22 cellular contexts compared by ENCODE assay signal in the genomic region with DNA sequence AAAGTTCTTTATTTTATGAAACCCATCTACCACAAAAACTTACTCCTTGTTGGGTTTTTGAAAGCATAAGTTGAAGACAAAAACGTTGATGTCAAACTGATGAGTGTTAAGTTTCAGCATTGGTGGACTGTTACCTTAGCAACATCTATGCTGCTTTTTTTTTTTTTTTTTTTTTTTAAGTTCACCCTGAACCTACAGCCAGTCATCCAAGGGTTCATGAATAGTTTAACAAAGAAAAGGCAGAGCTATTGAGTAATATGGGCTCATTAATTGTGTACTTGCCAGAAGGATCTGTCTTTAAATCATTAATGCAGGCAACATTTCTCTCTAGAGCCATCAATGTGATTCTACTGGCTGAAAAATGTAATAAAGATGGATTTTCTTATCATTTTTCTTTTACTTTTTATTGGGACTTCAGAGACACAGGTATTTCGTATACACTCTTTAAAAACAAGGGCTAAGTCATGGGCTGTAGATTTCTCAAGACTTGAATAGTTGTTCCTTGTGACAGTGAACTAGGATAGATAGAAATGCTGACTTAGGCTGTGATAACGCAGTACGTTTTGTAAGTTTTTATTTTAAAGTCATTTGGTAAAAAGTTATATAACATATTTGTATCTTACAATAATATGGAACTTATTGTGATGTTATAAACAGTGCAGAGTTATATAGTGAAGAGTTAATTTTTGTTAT. TPM values are rescaled to one million over a fixed set of nuclear protein-coding genes. Genes with fewer than 3 reads are reported as not detected.
DNase-seq lines count a peak whose midpoint lies in the region; ATAC-seq and TF ChIP-seq lines count a peak whose summit lies in the region.
"Had no signal": no experiment of that assay in that cellular context is flagged by ENCODE, and none has a peak within 500 bp of the region (broad histone marks: within the 10 kb centered on the region; RNA-seq: fewer than 3 reads in every experiment).

A gene with protein sequence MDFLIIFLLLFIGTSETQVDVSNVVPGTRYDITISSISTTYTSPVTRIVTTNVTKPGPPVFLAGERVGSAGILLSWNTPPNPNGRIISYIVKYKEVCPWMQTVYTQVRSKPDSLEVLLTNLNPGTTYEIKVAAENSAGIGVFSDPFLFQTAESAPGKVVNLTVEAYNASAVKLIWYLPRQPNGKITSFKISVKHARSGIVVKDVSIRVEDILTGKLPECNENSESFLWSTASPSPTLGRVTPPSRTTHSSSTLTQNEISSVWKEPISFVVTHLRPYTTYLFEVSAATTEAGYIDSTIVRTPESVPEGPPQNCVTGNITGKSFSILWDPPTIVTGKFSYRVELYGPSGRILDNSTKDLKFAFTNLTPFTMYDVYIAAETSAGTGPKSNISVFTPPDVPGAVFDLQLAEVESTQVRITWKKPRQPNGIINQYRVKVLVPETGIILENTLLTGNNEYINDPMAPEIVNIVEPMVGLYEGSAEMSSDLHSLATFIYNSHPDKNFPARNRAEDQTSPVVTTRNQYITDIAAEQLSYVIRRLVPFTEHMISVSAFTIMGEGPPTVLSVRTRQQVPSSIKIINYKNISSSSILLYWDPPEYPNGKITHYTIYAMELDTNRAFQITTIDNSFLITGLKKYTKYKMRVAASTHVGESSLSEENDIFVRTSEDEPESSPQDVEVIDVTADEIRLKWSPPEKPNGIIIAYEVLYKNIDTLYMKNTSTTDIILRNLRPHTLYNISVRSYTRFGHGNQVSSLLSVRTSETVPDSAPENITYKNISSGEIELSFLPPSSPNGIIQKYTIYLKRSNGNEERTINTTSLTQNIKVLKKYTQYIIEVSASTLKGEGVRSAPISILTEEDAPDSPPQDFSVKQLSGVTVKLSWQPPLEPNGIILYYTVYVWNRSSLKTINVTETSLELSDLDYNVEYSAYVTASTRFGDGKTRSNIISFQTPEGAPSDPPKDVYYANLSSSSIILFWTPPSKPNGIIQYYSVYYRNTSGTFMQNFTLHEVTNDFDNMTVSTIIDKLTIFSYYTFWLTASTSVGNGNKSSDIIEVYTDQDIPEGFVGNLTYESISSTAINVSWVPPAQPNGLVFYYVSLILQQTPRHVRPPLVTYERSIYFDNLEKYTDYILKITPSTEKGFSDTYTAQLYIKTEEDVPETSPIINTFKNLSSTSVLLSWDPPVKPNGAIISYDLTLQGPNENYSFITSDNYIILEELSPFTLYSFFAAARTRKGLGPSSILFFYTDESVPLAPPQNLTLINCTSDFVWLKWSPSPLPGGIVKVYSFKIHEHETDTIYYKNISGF (N-terminal part only) (plus strand): TSS at position 262 of the 693 bp plus-strand sequence. CDS start 111 bp downstream, at position 373.

- H3K36me3 ChIP-seq in GM23248 (ENCODE audit: low read depth): no peaks in the 10 kb centered on the region
- H3K36me3 ChIP-seq: SJCRH30, thoracic aorta had no signal

- H3K9ac ChIP-seq in GM23248: no peak within 1 kb of the TSS

- no peak within 1 kb of the TSS for H3K27ac ChIP-seq in GM23248
- H3K27ac ChIP-seq: C4-2B, SJCRH30 had no signal

- no peaks in the 10 kb centered on the region for H3K79me2 ChIP-seq in GM23248 (ENCODE audit: insufficient read depth)

- WGBS in GM23248 (ENCODE audit: low coverage in 1 of 2, low lambda C conversion rate in 2 of 2, missing lambda C conversion rate in 2 of 2), 2 experiments: 48 to 55% methylated on average over 4 of the region's 4 CpGs

- H3K9me3 ChIP-seq in GM23248 (ENCODE audit: low read depth): no peaks in the 10 kb centered on the region
- H3K9me3 ChIP-seq: SJCRH30, thoracic aorta had no signal

- DNase-seq in GM23248 (peak; percentile 43), astrocyte of the hippocampus (ENCODE audit: low read depth, low spot score) (peak; percentile 5), fibroblast of villous mesenchyme (ENCODE audit: low read depth) (peak; percentile 48), renal cortical epithelial cell (ENCODE audit: low read depth) (peak; percentile 87), glomerular visceral epithelial cell (ENCODE audit: extremely low spot score) (no peak)
- DNase-seq in stimulated activated CD4-positive, alpha-beta T cell treated with anti-CD3 and anti-CD28 coated beads, Interleukin-4, amount 100 ng/mL, for 24 hours: no peak
- DNase-seq: endodermal cell, GOT3, mesendoderm, MV-4-11, NCI-H1930, NCI-H82, PC-3, SJCRH30, small intestine had no signal

- peaks cover 48% of the 10 kb centered on the region for H3K4me1 ChIP-seq in GM23248 (ENCODE audit: insufficient read depth)

- H3F3A ChIP-seq in GM23248 (ENCODE audit: insufficient read depth): peaks cover 6% of the 10 kb centered on the region; the same call in 1 of the 2 replicates

- H3K9me2 ChIP-seq in GM23248 (ENCODE audit: insufficient read depth): no peaks in the 10 kb centered on the region

- peak within 1 kb of the TSS; percentile 45 for H3K4me2 ChIP-seq in GM23248 (ENCODE audit: unreplicated experiment)

- H4K20me1 ChIP-seq in GM23248 (ENCODE audit: insufficient read depth): no peaks in the 10 kb centered on the region

- H2AFZ ChIP-seq in GM23248: peak within 1 kb of the TSS; percentile 26; the same call in 1 of the 2 replicates

- peak within 1 kb of the TSS; percentile 19 for H3K4me3 ChIP-seq in GM23248
- H3K4me3 ChIP-seq in fibroblast of villous mesenchyme (ENCODE audit: low read depth, low read length): no peak within 1 kb of the TSS
- H3K4me3 ChIP-seq: SJCRH30 had no signal

- no peaks in the 10 kb centered on the region for H3K27me3 ChIP-seq in GM23248 (replicated peaks; ENCODE audit: insufficient read depth)
- H3K27me3 ChIP-seq: SJCRH30 had no signal

- no peak for TF ChIP-seq CTCF in fibroblast of villous mesenchyme (IDR thresholded peaks at IDR 0.05; ENCODE audit: insufficient read depth, low read depth, low read length)

- in situ Hi-C loops in GM23248 (cut with MboI): no loop called here

- ATAC-seq in HG03460 (IDR thresholded peaks at IDR 0.05; ENCODE audit: unreplicated experiment): no peak
- ATAC-seq in HG03469 (IDR thresholded peaks at IDR 0.05; ENCODE audit: unreplicated experiment): no peak
- ATAC-seq: activated T-helper 17 cell treated with anti-CD3 and anti-CD28 coated beads, Interleukin-2, amount 50 U/mL, for 72 hours; PC-3 had no signal

RNA-seq across cellular contexts. Expression of the gene that starts here (rescaled TPM):
- 0.11 and 0.76 TPM in 2 replicates for total RNA-seq in GM23248 (2014; rRNA removed; shearing (Covaris generic))
- 0.15 and 0.18 TPM in 2 replicates for polyA plus RNA-seq in GM23248 (2016; fragmentation: Nextera tagmentation; extraction: Ambion mirVana)
- total RNA-seq in fibroblast of villous mesenchyme (0.32 and 5.6 TPM in 2 replicates), renal cortical epithelial cell (0.17 and 0.20 TPM in 2 replicates)
- total RNA-seq: activated CD8-positive, alpha-beta memory T cell treated with anti-CD3 and anti-CD28 coated beads for 36 hours; activated T-helper 17 cell treated with anti-CD3 and anti-CD28 coated beads, Interleukin-2, amount 50 U/mL, for 72 hours; T-helper 2 cell treated with Interferon-gamma antibody and Interleukin-4, amounts not matched to agents 100 ng/mL and 5 ng/mL, for 36 hours had no signal
- polyA plus RNA-seq: small intestine had no signal

Comparison
In these comparisons a context has a peak if more than half of its experiments do, and no peak if none do; other contexts are left out.
1. Peak in DNase-seq, H3K4me3 ChIP-seq and H3K4me2 ChIP-seq in GM23248; RNA of the gene not detected or under 1 TPM.
2. Peak in DNase-seq in renal cortical epithelial cell; RNA of the gene not detected or under 1 TPM.
3. DNase-seq: peak in astrocyte of the hippocampus (single experiment) and fibroblast of villous mesenchyme (single experiment); none in glomerular visceral epithelial cell (single experiment) and stimulated activated CD4-positive, alpha-beta T cell treated with anti-CD3 and anti-CD28 coated beads, Interleukin-4, amount 100 ng/mL, for 24 hours (single experiment).